8 cellular contexts compared by ENCODE assay signal in the genomic region with DNA sequence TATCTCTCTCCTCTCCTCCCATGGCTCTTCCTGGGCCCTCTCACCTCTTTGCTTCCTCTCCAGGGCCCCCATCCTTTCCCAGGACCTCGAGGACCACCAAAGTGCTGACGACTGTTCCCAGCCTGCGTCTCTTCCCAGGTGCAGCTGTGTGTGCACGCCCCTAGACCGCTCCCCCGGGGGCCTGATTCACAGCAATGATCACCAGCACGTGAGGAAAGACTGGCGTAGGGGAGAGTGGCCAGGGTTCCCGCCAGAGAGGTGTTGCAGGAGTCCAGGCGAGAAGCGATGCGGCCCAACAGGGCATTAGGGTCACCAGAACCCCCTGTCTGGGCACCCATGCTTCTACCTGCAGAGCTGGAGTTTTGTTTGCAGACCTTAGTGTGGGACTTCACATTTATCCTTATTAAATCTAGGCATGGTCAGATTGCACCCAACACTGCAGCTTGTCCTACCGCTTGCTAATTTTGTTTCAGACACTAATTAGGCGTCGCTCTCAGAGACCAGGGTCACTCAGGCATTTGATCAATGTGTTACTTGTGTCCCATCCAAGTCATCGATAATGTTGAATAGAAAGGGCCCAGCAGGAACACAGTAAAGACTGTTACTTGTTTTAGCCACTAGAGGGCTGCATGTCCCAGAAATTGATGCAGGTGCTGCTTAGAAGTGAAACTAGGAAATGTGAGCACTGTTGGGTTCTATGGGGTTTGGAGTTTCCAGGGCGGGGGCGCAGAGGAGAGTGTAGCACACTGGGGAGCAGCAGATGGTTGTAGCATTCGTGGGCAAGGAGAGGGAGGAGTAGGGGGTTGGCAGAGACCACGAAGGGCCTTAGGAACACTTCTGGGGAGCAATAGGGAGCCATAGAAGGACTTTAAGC. TPM values are rescaled to one million over a fixed set of nuclear protein-coding genes. Genes with fewer than 3 reads are reported as not detected.
DNase-seq lines count a peak whose midpoint lies in the region; ATAC-seq lines count a peak whose summit lies in the region.

No MANE protein-coding gene starts in this region.

- H3K4me3 ChIP-seq in duodenal mucosa (ENCODE audit: low read depth in 1 of 2, low read length in 2 of 2) (peak overlapping the region; percentile 48 to 76), mesenchymal stem cell (ENCODE audit: insufficient read depth in 1 of 2, low read depth in 1 of 2, low read length in 2 of 2) (peak overlapping the region in 1 of 2 experiments; percentile 55)

- no peak overlapping the region for H3K23ac ChIP-seq in mesenchymal stem cell (ENCODE audit: low read length in 2 of 2)

- peak overlapping the region in 1 of 2 experiments; percentile 18 for H2BK12ac ChIP-seq in mesenchymal stem cell (ENCODE audit: low read length in 2 of 2)

- H3K36me3 ChIP-seq in duodenal mucosa (ENCODE audit: control insufficient read depth in 1 of 2, insufficient read depth in 2 of 2, low read length in 2 of 2), result no peaks in the 10 kb centered on the region
- peaks cover 0 to 3% of the 10 kb centered on the region in 2 experiments for H3K36me3 ChIP-seq in mesenchymal stem cell (ENCODE audit: control insufficient read depth in 1 of 2, insufficient read depth in 2 of 2, low read depth in 1 of 2, low read length in 2 of 2)

- H3K27me3 ChIP-seq in duodenal mucosa (ENCODE audit: control insufficient read depth in 1 of 2, insufficient read depth in 2 of 2, low read length in 2 of 2) (no peaks in the 10 kb centered on the region), mesenchymal stem cell (ENCODE audit: control insufficient read depth in 1 of 2, insufficient read depth in 1 of 2, low read length in 2 of 2) (no peaks in the 10 kb centered on the region)

- H3K4me2 ChIP-seq in mesenchymal stem cell (ENCODE audit: low read length, poor library complexity, severe bottlenecking), result peak overlapping the region; percentile 59

- no peak overlapping the region for H3K14ac ChIP-seq in mesenchymal stem cell (ENCODE audit: low read length in 2 of 2)

- no peak overlapping the region for H2BK5ac ChIP-seq in mesenchymal stem cell (ENCODE audit: low read depth, low read length, poor library complexity, severe bottlenecking)

- H3K4ac ChIP-seq in mesenchymal stem cell (ENCODE audit: low read depth in 1 of 2, low read length in 2 of 2), result peak overlapping the region in 1 of 2 experiments; percentile 66

- 49% methylated on average over 20 of the region's 20 CpGs for WGBS in mesenchymal stem cell

- H3K4me1 ChIP-seq in duodenal mucosa (ENCODE audit: control insufficient read depth in 1 of 2, insufficient read depth in 2 of 2, low read length in 2 of 2) (peaks cover 0 to 8% of the 10 kb centered on the region in 2 donors), mesenchymal stem cell (ENCODE audit: control insufficient read depth, insufficient read depth, low read depth, low read length) (peaks cover 4% of the 10 kb centered on the region)

- H3K79me1 ChIP-seq in mesenchymal stem cell (replicated peaks; ENCODE audit: low read length, poor library complexity, severe bottlenecking), result no peaks in the 10 kb centered on the region

- ATAC-seq in GM18870 (IDR thresholded peaks at IDR 0.05; ENCODE audit: unreplicated experiment), result peak; percentile 93
- ATAC-seq in HG03135 (IDR thresholded peaks at IDR 0.05; ENCODE audit: unreplicated experiment), result peak; percentile 93

- peak overlapping the region in 1 of 2 donors; percentile 87 for H3K9ac ChIP-seq in duodenal mucosa (ENCODE audit: low read depth in 1 of 2, low read length in 2 of 2)
- peak overlapping the region; percentile 73 for H3K9ac ChIP-seq in mesenchymal stem cell (ENCODE audit: low read length)

- H2AK5ac ChIP-seq in mesenchymal stem cell (ENCODE audit: low read length, severe bottlenecking), result no peak overlapping the region

- H2BK15ac ChIP-seq in mesenchymal stem cell (ENCODE audit: low read depth, poor library complexity, severe bottlenecking), result no peak overlapping the region

- peak overlapping the region; percentile 46 for H2AFZ ChIP-seq in mesenchymal stem cell (ENCODE audit: low read depth, low read length)

- H3K27ac ChIP-seq in duodenal mucosa (ENCODE audit: low read depth, low read length) (no peak overlapping the region), mesenchymal stem cell (ENCODE audit: low read length, poor library complexity, severe bottlenecking) (no peak overlapping the region)

- H3K9me3 ChIP-seq in duodenal mucosa (ENCODE audit: control insufficient read depth in 1 of 2, low read length in 2 of 2) (no peaks in the 10 kb centered on the region), mesenchymal stem cell (ENCODE audit: control insufficient read depth, low read length) (no peaks in the 10 kb centered on the region)

- no peak overlapping the region for H2BK120ac ChIP-seq in mesenchymal stem cell (ENCODE audit: low read depth, low read length)

- no peak overlapping the region for H3K18ac ChIP-seq in mesenchymal stem cell (ENCODE audit: low read depth in 1 of 2, low read length in 2 of 2)

- DNase-seq in Ammon's horn (ENCODE audit: low spot score) (peak; percentile 90), NCI-H526 (lab: John Stamatoyannopoulos, UW) (peak; percentile 56 to 88), mesenchymal stem cell (peak; percentile 79)
- DNase-seq in activated CD4-positive, alpha-beta T cell treated with anti-CD3 and anti-CD28 coated beads, Interleukin-2, amount 50 U/mL, for 24 hours (ENCODE audit: low read depth in 1 of 2, low spot score in 1 of 2), result peak; percentile 15 to 65
- DNase-seq in stimulated activated CD8-positive, alpha-beta memory T cell treated with anti-CD3 and anti-CD28 coated beads, Interleukin-15, amount 100 ng/mL, for 48 hours (ENCODE audit: low read depth in 2 of 2), result peak; percentile 39 to 41

- peak overlapping the region; percentile 79 for H4K8ac ChIP-seq in mesenchymal stem cell (ENCODE audit: low read length)

- no peak overlapping the region for H4K91ac ChIP-seq in mesenchymal stem cell (ENCODE audit: low read length)

RNA-seq across cellular contexts. Expression of a gene that starts 53.2 kb away (rescaled TPM):
- polyA plus RNA-seq in mesenchymal stem cell (2013, experiment 1 of 2), result 10.1 TPM
- 10.0 TPM for polyA plus RNA-seq in mesenchymal stem cell (2013, experiment 2 of 2)

Comparison
In these comparisons a context has a peak if more than half of its experiments do, and no peak if none do; other contexts are left out.
1. DNase-seq: peak in every context shown above with its lines; median percentile 90 in Ammon's horn; 79 in mesenchymal stem cell; 72 in NCI-H526; 40 in activated CD4-positive, alpha-beta T cell treated with anti-CD3 and anti-CD28 coated beads, Interleukin-2, amount 50 U/mL, for 24 hours; 40 in stimulated activated CD8-positive, alpha-beta memory T cell treated with anti-CD3 and anti-CD28 coated beads, Interleukin-15, amount 100 ng/mL, for 48 hours.